ENCODE assay signal across 8 cellular contexts in genomic region chr1:114757455-114758250, GRCh38. TPM values are rescaled to one million over a fixed set of nuclear protein-coding genes. Genes with fewer than 3 reads are reported as not detected.
DNase-seq lines count a peak whose midpoint lies in the region; ATAC-seq and TF ChIP-seq lines count a peak whose summit lies in the region.

TSS of gene CSDE1 (minus strand) at chr1:114757984. CDS start at chr1:114739890, 18,094 bp downstream.

- TF ChIP-seq CTCF in GM12873 (IDR thresholded peaks at IDR 0.05; ENCODE audit: insufficient read depth, low read depth, low read length, missing control alignments) = peak; percentile 35
- TF ChIP-seq CTCF in ovary (IDR thresholded peaks at IDR 0.05) = no peak
- peak in 3 of 6 experiments; percentile 10 to 44 (median 24) for TF ChIP-seq CTCF in thyroid gland (IDR thresholded peaks at IDR 0.05)

- WGBS in ovary, 3 donors = 0 to 1% (median 1%) methylated on average over 49 to 50 of the region's 50 CpGs
- whole genome bisulfite sequencing in thyroid gland, 2 donors = 1% methylated on average over 48 of the region's 50 CpGs

- H3K9me3 ChIP-seq in ovary = no peaks in the 10 kb centered on the region
- H3K9me3 ChIP-seq in thyroid gland = no peaks in the 10 kb centered on the region

- DNase-seq in NCI-H1417 (lab: John Stamatoyannopoulos, UW) (peak; percentile 93 to 100 (median 99)), SW 1271 (lab: John Stamatoyannopoulos, UW) (peak; percentile 89 to 95), head of caudate nucleus (peak; percentile 93 to 99 (median 97)), ovary (peak; percentile 96 to 98 (median 98)), thyroid gland (peak; percentile 95 to 97)
- peak; percentile 88 for DNase-seq in activated naive CD8-positive, alpha-beta T cell treated with anti-CD3 and anti-CD28 coated beads, Interleukin-2, amount 50 U/mL, for 16 hours (ENCODE audit: low read depth, low spot score)

- TF ChIP-seq POLR2A in ovary (IDR thresholded peaks at IDR 0.05) = peak; percentile 95
- peak; percentile 45 to 93 for TF ChIP-seq POLR2A in thyroid gland (IDR thresholded peaks at IDR 0.05)

- H3K27me3 ChIP-seq in ovary (no peaks in the 10 kb centered on the region), thyroid gland (no peaks in the 10 kb centered on the region)

- TF ChIP-seq EP300 in ovary (IDR thresholded peaks at IDR 0.05) = no peak

- H3K36me3 ChIP-seq in ovary (no peaks in the 10 kb centered on the region), thyroid gland (no peaks in the 10 kb centered on the region)

- peak; percentile 78 for ATAC-seq in HG02763 (IDR thresholded peaks at IDR 0.05; ENCODE audit: unreplicated experiment)

- peaks cover 5% of the 10 kb centered on the region for H3K4me1 ChIP-seq in ovary (ENCODE audit: insufficient read depth)
- H3K4me1 ChIP-seq in thyroid gland = peaks cover 21 to 50% of the 10 kb centered on the region in 2 donors

- H3K27ac ChIP-seq in ovary (peak within 1 kb of the TSS; percentile 90 to 97), thyroid gland (peak within 1 kb of the TSS; percentile 97 to 100 (median 98))

- intact Hi-C loops in head of caudate nucleus (cut with DNase I) (loop anchor here (2.0 kb wide), 1 partner anchor 177 kb away; the partner anchor contains the start of gene BCAS2), ovary (cut with DNase I) (loop anchor here in 1 of 4 donors (2.0 kb wide), 1 partner anchor 41 kb away; the partner anchor contains the start of gene NRAS), thyroid gland (cut with DNase I) (loop anchor here (5.0 kb wide), 1 partner anchor 175 kb away; the partner anchor contains the start of gene BCAS2)

- H3K4me3 ChIP-seq in ovary (peak within 1 kb of the TSS; percentile 97), thyroid gland (replicated peaks in 1 of 3) (peak within 1 kb of the TSS; percentile 68 to 81 (median 75))

RNA-seq across cellular contexts. Expression of gene CSDE1, which starts in this region (rescaled TPM):
- total RNA-seq in ovary = 100 to 1,000 TPM; 357 to 752 (median 558) TPM
- 100 to 1,000 TPM; 225 to 458 TPM for polyA plus RNA-seq in ovary
- total RNA-seq in thyroid gland = 1,000 to 10,000 TPM in 1 of 4 donors, 100 to 1,000 TPM in 3; 548 to 1,437 (median 734) TPM

Comparison
In these comparisons a context has a peak if more than half of its experiments do, and no peak if none do; other contexts are left out.
1. Peak in every context shown above with its lines: DNase-seq, ATAC-seq, H3K4me3 ChIP-seq and H3K27ac ChIP-seq.